Comparison of ENCODE assay signal across 35 cellular contexts in the genomic region with DNA sequence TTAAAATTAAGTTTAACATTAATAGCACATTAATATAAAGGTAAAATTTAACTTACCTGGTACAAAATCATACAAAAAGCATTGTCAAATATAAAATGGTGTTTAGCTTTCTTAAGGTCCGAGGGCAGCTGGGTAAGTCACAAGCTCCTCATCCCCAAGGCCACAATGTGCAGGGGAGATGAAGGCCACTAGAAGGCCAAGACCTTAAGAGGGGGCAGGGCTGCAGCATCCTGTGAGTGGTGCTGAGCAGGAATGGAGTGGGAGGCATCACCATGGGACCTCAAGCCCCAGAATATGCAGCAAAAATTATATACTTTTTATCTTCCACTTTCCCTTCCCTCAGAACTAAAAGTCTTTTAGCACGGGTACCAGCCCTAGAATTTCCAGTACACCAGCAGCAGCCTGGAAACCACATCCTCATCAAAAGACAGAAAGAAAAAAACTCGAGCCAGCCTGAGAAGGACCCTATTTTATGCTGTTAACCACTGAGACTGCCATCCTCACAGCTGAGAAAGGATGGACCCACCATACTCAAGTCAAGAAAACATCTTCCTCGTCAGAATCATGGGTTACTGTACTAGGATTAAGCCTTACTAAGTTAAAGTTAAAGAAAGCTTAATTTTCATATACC. TPM values are rescaled to one million over a fixed set of nuclear protein-coding genes. Genes with fewer than 3 reads are reported as not detected.
DNase-seq lines count a peak whose midpoint lies in the region; ATAC-seq and TF ChIP-seq lines count a peak whose summit lies in the region.
"Had no signal": no experiment of that assay in that cellular context is flagged by ENCODE, and none has a peak within 500 bp of the region (broad histone marks: within the 10 kb centered on the region; RNA-seq: fewer than 3 reads in every experiment).

No MANE protein-coding gene starts in this region.

- no peak overlapping the region for H3K4me3 ChIP-seq in CD8-positive, alpha-beta T cell (ENCODE audit: low read depth, low read length)
- H3K4me3 ChIP-seq in Loucy (ENCODE audit: low read length, poor library complexity, severe bottlenecking) (no peak overlapping the region), heart left ventricle (no peak overlapping the region)
- H3K4me3 ChIP-seq: PC-9, testis had no signal

- no peaks in the 10 kb centered on the region for H3K4me1 ChIP-seq in CD8-positive, alpha-beta T cell (ENCODE audit: insufficient read depth, low read length)
- H3K4me1 ChIP-seq in Loucy (ENCODE audit: insufficient read depth, low read length, poor library complexity, severe bottlenecking), result peaks cover 14% of the 10 kb centered on the region
- H3K4me1 ChIP-seq in heart left ventricle, result no peaks in the 10 kb centered on the region
- H3K4me1 ChIP-seq: testis had no signal

- no peaks in the 10 kb centered on the region for H3K9me3 Mint-ChIP-seq in CD8-positive, alpha-beta T cell
- peaks cover 5% of the 10 kb centered on the region for H3K9me3 Mint-ChIP-seq in activated T-helper 1 cell treated with anti-CD3 and anti-CD28 coated beads, Interleukin-12 subunit alpha, Interleukin-12 subunit beta, Interleukin-2, Interleukin-4 antibody, amounts not matched to agents 30 ng/mL and 10 ng/mL and 1 ng/mL, durations not matched to agents 14 hours and 24 hours and 36 hours
- peaks cover 36% of the 10 kb centered on the region for H3K9me3 Mint-ChIP-seq in nephron
- H3K9me3 Mint-ChIP-seq: activated naive CD4-positive, alpha-beta T cell treated with anti-CD3 and anti-CD28 coated beads, Interleukin-2, amount 50 U/mL, for 24 hours had no signal

- H3K9ac ChIP-seq in Loucy (ENCODE audit: low read depth, low read length, poor library complexity, severe bottlenecking), result no peak overlapping the region

- H3K27me3 Mint-ChIP-seq in CD8-positive, alpha-beta T cell (ENCODE audit: low read depth), result no peaks in the 10 kb centered on the region
- peaks cover 3% of the 10 kb centered on the region for H3K27me3 Mint-ChIP-seq in activated T-helper 1 cell treated with anti-CD3 and anti-CD28 coated beads, Interleukin-12 subunit alpha, Interleukin-12 subunit beta, Interleukin-2, Interleukin-4 antibody, amounts not matched to agents 30 ng/mL and 10 ng/mL and 1 ng/mL, durations not matched to agents 14 hours and 24 hours and 36 hours (ENCODE audit: insufficient read depth)
- H3K27me3 Mint-ChIP-seq in nephron (ENCODE audit: low read depth), result peaks cover 3% of the 10 kb centered on the region
- H3K27me3 Mint-ChIP-seq: activated naive CD4-positive, alpha-beta T cell treated with anti-CD3 and anti-CD28 coated beads, Interleukin-2, amount 50 U/mL, for 24 hours; CD4-positive, CD25-positive, alpha-beta regulatory T cell; stimulated activated memory B cell treated with anti-CD40 and anti-IgM and Interleukin-4, amounts not matched to agents 10 μg/mL and 1 μg/mL and 100 μg/mL, for 72 hours had no signal

- DNase-seq in CD8-positive, alpha-beta T cell, result no peak
- DNase-seq in activated T-helper 1 cell treated with anti-CD3 and anti-CD28 coated beads, Interleukin-12 subunit alpha, Interleukin-12 subunit beta, Interleukin-2, Interleukin-4 antibody, amounts not matched to agents 30 ng/mL and 10 ng/mL and 1 ng/mL, durations not matched to agents 14 hours and 24 hours and 36 hours (ENCODE audit: low spot score), result no peak
- DNase-seq in heart left ventricle (no peak), GM19240 (ENCODE audit: insufficient read length, low spot score) (no peak)
- DNase-seq: activated CD4-positive, alpha-beta T cell treated with anti-CD3 and anti-CD28 coated beads, Interleukin-2, amount 50 U/mL, for 4 hours; activated CD4-positive, CD25-positive, alpha-beta regulatory T cell; AML-193; aorta; effector CD4-positive, alpha-beta T cell; left colon; mammary epithelial cell; NCI-H1417 treated with DMSO at 0.1 percent for 48 hours; NCI-H2081 treated with DMSO at 0.1 percent for 48 hours; NCI-H2227 treated with DMSO at 0.1 percent for 48 hours; NCI-H526 treated with DMSO at 0.1 percent for 48 hours; nephron progenitor cell; NK-92 treated with Interleukin-12 subunit alpha and Interleukin-12 subunit beta, amount 100 ng/mL, for 24 hours; PC-9; testis had no signal

- peak; percentile 17 for ATAC-seq in CD8-positive, alpha-beta T cell
- ATAC-seq in heart left ventricle (no peak), GM18511 (IDR thresholded peaks at IDR 0.05; ENCODE audit: unreplicated experiment) (no peak)
- ATAC-seq: left colon; Right ventricle myocardium inferior; stimulated activated memory B cell treated with anti-CD40 and anti-IgM and Interleukin-4, amounts not matched to agents 10 μg/mL and 1 μg/mL and 100 μg/mL, for 72 hours had no signal

- no peak for TF ChIP-seq POLR2A in heart left ventricle (IDR thresholded peaks at IDR 0.05)

- H3K4me1 Mint-ChIP-seq in CD8-positive, alpha-beta T cell (ENCODE audit: low read depth), result peaks cover 15% of the 10 kb centered on the region
- peaks cover 40% of the 10 kb centered on the region for H3K4me1 Mint-ChIP-seq in activated T-helper 1 cell treated with anti-CD3 and anti-CD28 coated beads, Interleukin-12 subunit alpha, Interleukin-12 subunit beta, Interleukin-2, Interleukin-4 antibody, amounts not matched to agents 30 ng/mL and 10 ng/mL and 1 ng/mL, durations not matched to agents 14 hours and 24 hours and 36 hours (ENCODE audit: low read depth)
- H3K4me1 Mint-ChIP-seq in nephron, result peaks cover 28% of the 10 kb centered on the region

- H3K36me3 Mint-ChIP-seq in CD8-positive, alpha-beta T cell, result no peaks in the 10 kb centered on the region
- peaks cover 6% of the 10 kb centered on the region for H3K36me3 Mint-ChIP-seq in activated T-helper 1 cell treated with anti-CD3 and anti-CD28 coated beads, Interleukin-12 subunit alpha, Interleukin-12 subunit beta, Interleukin-2, Interleukin-4 antibody, amounts not matched to agents 30 ng/mL and 10 ng/mL and 1 ng/mL, durations not matched to agents 14 hours and 24 hours and 36 hours (ENCODE audit: low read depth)
- peaks cover 12% of the 10 kb centered on the region for H3K36me3 Mint-ChIP-seq in nephron (ENCODE audit: low read depth)
- H3K36me3 Mint-ChIP-seq: activated naive CD4-positive, alpha-beta T cell treated with anti-CD3 and anti-CD28 coated beads, Interleukin-2, amount 50 U/mL, for 24 hours; CD4-positive, CD25-positive, alpha-beta regulatory T cell had no signal

- peak overlapping the region; percentile 70 for H3K27ac Mint-ChIP-seq in CD8-positive, alpha-beta T cell
- peak overlapping the region; percentile 73 for H3K27ac Mint-ChIP-seq in activated T-helper 1 cell treated with anti-CD3 and anti-CD28 coated beads, Interleukin-12 subunit alpha, Interleukin-12 subunit beta, Interleukin-2, Interleukin-4 antibody, amounts not matched to agents 30 ng/mL and 10 ng/mL and 1 ng/mL, durations not matched to agents 14 hours and 24 hours and 36 hours
- peak overlapping the region; percentile 70 to 91 (median 78) for H3K27ac Mint-ChIP-seq in nephron
- H3K27ac Mint-ChIP-seq: activated naive CD4-positive, alpha-beta T cell treated with anti-CD3 and anti-CD28 coated beads, Interleukin-2, amount 50 U/mL, for 24 hours; nephron progenitor cell; stimulated activated memory B cell treated with anti-CD40 and anti-IgM and Interleukin-4, amounts not matched to agents 10 μg/mL and 1 μg/mL and 100 μg/mL, for 72 hours had no signal

- intact Hi-C loops in CD8-positive, alpha-beta T cell (cut with DNase I, micrococcal nuclease), result loop anchor here in 1 of 2 experiments (10.0 kb wide), 3 partner anchors 51 to 631 kb away; no protein-coding TSS in a partner anchor
- intact Hi-C loops in activated T-helper 1 cell treated with anti-CD3 and anti-CD28 coated beads, Interleukin-12 subunit alpha, Interleukin-12 subunit beta, Interleukin-2, Interleukin-4 antibody, amounts not matched to agents 30 ng/mL and 10 ng/mL and 1 ng/mL, durations not matched to agents 14 hours and 24 hours and 36 hours (cut with micrococcal nuclease), result loop anchor here (10.0 kb wide), 1 partner anchor 79 kb away; no protein-coding TSS in a partner anchor
- intact Hi-C loops in heart left ventricle (cut with DNase I), result loop anchor here in 3 of 10 donors (5.0 to 10.0 kb wide), 3 partner anchors 51 to 163 kb away; no protein-coding TSS in a partner anchor

- no peaks in the 10 kb centered on the region for H3K36me3 ChIP-seq in CD8-positive, alpha-beta T cell (ENCODE audit: insufficient read depth, low read length)
- no peaks in the 10 kb centered on the region for H3K36me3 ChIP-seq in Loucy (ENCODE audit: insufficient read depth, low read length)
- no peaks in the 10 kb centered on the region for H3K36me3 ChIP-seq in heart left ventricle

- no peaks in the 10 kb centered on the region for H3F3A ChIP-seq in Loucy (ENCODE audit: low read depth)

- H4K20me1 ChIP-seq in Loucy (ENCODE audit: insufficient read depth, low read length, poor library complexity, severe bottlenecking), result no peaks in the 10 kb centered on the region

- H3K9me3 ChIP-seq in CD8-positive, alpha-beta T cell (ENCODE audit: low read length), result no peaks in the 10 kb centered on the region
- H3K9me3 ChIP-seq in Loucy (ENCODE audit: insufficient read depth, low read depth, low read length), result no peaks in the 10 kb centered on the region
- no peaks in the 10 kb centered on the region for H3K9me3 ChIP-seq in heart left ventricle
- H3K9me3 ChIP-seq: testis had no signal

- CTCF ChIA-PET in CD8-positive, alpha-beta T cell (lab: Charles Lee), result no interaction called here

- TF ChIP-seq CTCF in CD8-positive, alpha-beta T cell (IDR thresholded peaks at IDR 0.05), result no peak
- no peak for TF ChIP-seq CTCF in Loucy (conservative IDR thresholded peaks at IDR 0.05; ENCODE audit: low read length)
- TF ChIP-seq CTCF in nephron (IDR thresholded peaks at IDR 0.05; ENCODE audit: unreplicated experiment in 3 of 3), result no peak
- no peak for TF ChIP-seq CTCF in heart left ventricle (IDR thresholded peaks at IDR 0.05)

- no peak overlapping the region for H3K27ac ChIP-seq in CD8-positive, alpha-beta T cell (ENCODE audit: low read depth, low read length)
- H3K27ac ChIP-seq in heart left ventricle, result no peak overlapping the region
- H3K27ac ChIP-seq: epithelial cell of prostate, PC-9, testis had no signal

- no peaks in the 10 kb centered on the region for H3K27me3 ChIP-seq in CD8-positive, alpha-beta T cell (ENCODE audit: insufficient read depth, low read length)
- no peaks in the 10 kb centered on the region for H3K27me3 ChIP-seq in Loucy (ENCODE audit: insufficient read depth, low read length, poor library complexity, severe bottlenecking)
- peaks cover 0 to 7% (median 0%) of the 10 kb centered on the region in 9 donors for H3K27me3 ChIP-seq in heart left ventricle
- H3K27me3 ChIP-seq: testis had no signal

- POLR2A ChIA-PET in CD8-positive, alpha-beta T cell (lab: Charles Lee), result no interaction called here

- no peaks in the 10 kb centered on the region for H3K79me2 ChIP-seq in Loucy (ENCODE audit: insufficient read depth, low read length)

- peak overlapping the region; percentile 40 for H3K4me2 ChIP-seq in Loucy (ENCODE audit: low read depth, low read length, poor library complexity, severe bottlenecking)
- H3K4me2 ChIP-seq: PC-9 had no signal

- H3K9me2 ChIP-seq in Loucy (replicated peaks; ENCODE audit: low read depth, low read length), result no peaks in the 10 kb centered on the region

- no peak overlapping the region for H2AFZ ChIP-seq in Loucy (ENCODE audit: low read length)
- H2AFZ ChIP-seq: PC-9 had no signal

- WGBS in heart left ventricle, 4 donors, result 50 to 78% (median 69%) methylated on average over 4 of the region's 4 CpGs

- no peak overlapping the region for H3K4me3 Mint-ChIP-seq in CD8-positive, alpha-beta T cell
- no peak overlapping the region for H3K4me3 Mint-ChIP-seq in activated T-helper 1 cell treated with anti-CD3 and anti-CD28 coated beads, Interleukin-12 subunit alpha, Interleukin-12 subunit beta, Interleukin-2, Interleukin-4 antibody, amounts not matched to agents 30 ng/mL and 10 ng/mL and 1 ng/mL, durations not matched to agents 14 hours and 24 hours and 36 hours
- no peak overlapping the region for H3K4me3 Mint-ChIP-seq in nephron
- H3K4me3 Mint-ChIP-seq: activated naive CD4-positive, alpha-beta T cell treated with anti-CD3 and anti-CD28 coated beads, Interleukin-2, amount 50 U/mL, for 24 hours; CD4-positive, CD25-positive, alpha-beta regulatory T cell; nephron progenitor cell; stimulated activated memory B cell treated with anti-CD40 and anti-IgM and Interleukin-4, amounts not matched to agents 10 μg/mL and 1 μg/mL and 100 μg/mL, for 72 hours had no signal

RNA-seq across cellular contexts. Expression of a gene that starts 13.0 kb away (rescaled TPM):
- not detected for total RNA-seq in CD8-positive, alpha-beta T cell
- total RNA-seq in activated T-helper 1 cell treated with anti-CD3 and anti-CD28 coated beads, Interleukin-12 subunit alpha, Interleukin-12 subunit beta, Interleukin-2, Interleukin-4 antibody, amounts not matched to agents 30 ng/mL and 10 ng/mL and 1 ng/mL, durations not matched to agents 14 hours and 24 hours and 36 hours, result not detected in 2 replicates
- total RNA-seq in heart left ventricle, result not detected
- not detected for polyA plus RNA-seq in heart left ventricle
- total RNA-seq: A673; aorta; bronchial epithelial cell; CD4-positive, CD25-positive, alpha-beta regulatory T cell; Daoy; glomerular endothelial cell; H4; left colon; mammary epithelial cell; mucosa of gallbladder; osteocyte; PC-9; Right ventricle myocardium inferior; urinary bladder had no signal
- polyA plus RNA-seq: aorta, mammary epithelial cell, urinary bladder had no signal

RNA-seq across cellular contexts. Expression of a gene that starts 29.7 kb away (rescaled TPM):
- not detected for total RNA-seq in CD8-positive, alpha-beta T cell
- total RNA-seq in activated T-helper 1 cell treated with anti-CD3 and anti-CD28 coated beads, Interleukin-12 subunit alpha, Interleukin-12 subunit beta, Interleukin-2, Interleukin-4 antibody, amounts not matched to agents 30 ng/mL and 10 ng/mL and 1 ng/mL, durations not matched to agents 14 hours and 24 hours and 36 hours, result not detected in 2 replicates
- not detected for total RNA-seq in heart left ventricle
- polyA plus RNA-seq in heart left ventricle, result under 1 TPM in 1 of 2 donors, not detected in 1; 0.38 TPM
- total RNA-seq: A673, bronchial epithelial cell, Daoy, glomerular endothelial cell, H4, mammary epithelial cell, osteocyte, Right ventricle myocardium inferior, urinary bladder had no signal
- polyA plus RNA-seq: mammary epithelial cell, urinary bladder had no signal
